In the genomic region with DNA sequence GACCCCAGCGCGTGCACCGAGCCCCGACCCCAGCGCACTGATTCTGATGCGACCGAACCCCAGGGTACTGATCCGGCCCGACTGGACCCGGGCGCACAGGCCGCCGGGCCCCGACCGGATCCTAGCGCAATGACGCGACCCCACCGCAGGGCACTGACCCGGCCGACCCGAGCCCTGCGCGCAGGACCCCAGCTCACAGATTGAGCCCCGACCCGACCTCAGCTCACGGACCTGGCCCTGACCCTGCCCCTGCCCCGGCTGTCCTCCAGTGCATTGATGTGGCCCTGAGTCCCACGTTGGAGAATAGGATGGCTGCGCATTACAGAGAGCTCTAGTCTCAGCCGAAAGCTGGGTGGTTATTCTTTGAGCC, we compare ENCODE assay signal across 8 cellular contexts. TPM values are rescaled to one million over a fixed set of nuclear protein-coding genes. Genes with fewer than 3 reads are reported as not detected.
DNase-seq lines count a peak whose midpoint lies in the region; ATAC-seq and TF ChIP-seq lines count a peak whose summit lies in the region.

No MANE protein-coding gene starts in this region.

- H3K9ac ChIP-seq in Karpas-422 (ENCODE audit: low read length): peak overlapping the region; percentile 91
- peak overlapping the region; percentile 96 for H3K9ac ChIP-seq in neuronal stem cell (ENCODE audit: low read depth, low read length, poor library complexity)

- peak overlapping the region; percentile 44 for H3K4me3 Mint-ChIP-seq in dendritic cell treated with granulocyte-macrophage colony-stimulating factor and Interleukin-4, amounts not matched to agents 40 ng/mL and 50 ng/mL, for 4 days

- BruUV-seq in A673 (replicated peaks; lab: Mats Ljungman, UMichigan): no TSS peak

- no peak overlapping the region for H2BK15ac ChIP-seq in neuronal stem cell (ENCODE audit: low read length)

- H3K23ac ChIP-seq in neuronal stem cell (ENCODE audit: low read depth, low read length, poor library complexity): peak overlapping the region; percentile 96

- no peak overlapping the region for H3K4ac ChIP-seq in neuronal stem cell (ENCODE audit: low read length)

- peaks cover 43% of the 10 kb centered on the region for H3K36me3 Mint-ChIP-seq in dendritic cell treated with granulocyte-macrophage colony-stimulating factor and Interleukin-4, amounts not matched to agents 40 ng/mL and 50 ng/mL, for 4 days (ENCODE audit: low read depth)

- H3K18ac ChIP-seq in neuronal stem cell (ENCODE audit: low read length): peak overlapping the region; percentile 94

- H3K14ac ChIP-seq in neuronal stem cell (ENCODE audit: low read length): no peak overlapping the region

- 0 out of 2 replicates have a peak, but pooled peaks cover 6% of the 10 kb centered on the region for H4K20me1 ChIP-seq in Karpas-422 (ENCODE audit: insufficient read depth, low read depth, low read length)

- no peak overlapping the region for H3K27ac Mint-ChIP-seq in dendritic cell treated with granulocyte-macrophage colony-stimulating factor and Interleukin-4, amounts not matched to agents 40 ng/mL and 50 ng/mL, for 4 days

- H2BK12ac ChIP-seq in neuronal stem cell (ENCODE audit: low read length): no peak overlapping the region

- H2BK5ac ChIP-seq in neuronal stem cell (ENCODE audit: low read length): peak overlapping the region; percentile 71

- H4K91ac ChIP-seq in neuronal stem cell (ENCODE audit: low read depth, low read length, poor library complexity): no peak overlapping the region

- no CpG with 5 or more reads among the region's 31 CpGs for WGBS in neuronal stem cell (ENCODE audit: extremely low coverage in 2 of 2, insufficient read length in 2 of 2, insufficient replicate concordance in 1 of 2), 2 donors

- H3K9me3 ChIP-seq in A673 (ENCODE audit: low read depth, low read length, poor library complexity, severe bottlenecking) (no peaks in the 10 kb centered on the region), Karpas-422 (ENCODE audit: low read length) (no peaks in the 10 kb centered on the region), neuronal stem cell (replicated peaks in 1 of 2; ENCODE audit: control insufficient read depth in 2 of 2, insufficient read depth in 1 of 2, low read depth in 1 of 2, low read length in 2 of 2) (no peaks in the 10 kb centered on the region)

- CTCF ChIA-PET in A673 (lab: Charles Lee): no interaction called here

- DNase-seq in A673 (ENCODE audit: low spot score) (no peak), Karpas-422 (peak; percentile 52), neuronal stem cell (ENCODE audit: low spot score) (no peak), NCI-H2029 treated with DMSO at 0.1 percent for 48 hours (lab: John Stamatoyannopoulos, UW) (no peak), KBM-7 (no peak), AML-193 (lab: John Stamatoyannopoulos, UW) (no peak)

- in situ Hi-C loops in KBM-7 (cut with MboI; ENCODE audit: low pct_unique_long_range_greater_than_20kb, low sequenced_read_pairs): no loop called here

- H2AFZ ChIP-seq in Karpas-422 (ENCODE audit: low read length) (peak overlapping the region; percentile 26; the same call in 1 of the 2 replicates), neuronal stem cell (ENCODE audit: low read length) (peak overlapping the region; percentile 96)

- H3K27me3 ChIP-seq in A673 (replicated peaks; ENCODE audit: insufficient read depth, low read depth, low read length, poor library complexity) (no peaks in the 10 kb centered on the region), Karpas-422 (ENCODE audit: low read length) (no peaks in the 10 kb centered on the region), neuronal stem cell (ENCODE audit: control insufficient read depth in 3 of 3, insufficient read depth in 3 of 3, low read depth in 1 of 3, low read length in 3 of 3) (no peaks in the 10 kb centered on the region)

- H4K8ac ChIP-seq in neuronal stem cell (ENCODE audit: low read depth, low read length): no peak overlapping the region

- peak overlapping the region; percentile 22 for H2AK5ac ChIP-seq in neuronal stem cell (ENCODE audit: low read depth, low read length)

- H2BK120ac ChIP-seq in neuronal stem cell (ENCODE audit: low read depth, low read length): no peak overlapping the region

- POLR2A ChIA-PET in A673 (lab: Charles Lee; ENCODE audit: low non-redundant PET): no interaction called here

- intact Hi-C loops in A673 (cut with micrococcal nuclease; ENCODE audit: unreplicated experiment): no loop called here
- intact Hi-C loops in dendritic cell treated with granulocyte-macrophage colony-stimulating factor and Interleukin-4, amounts not matched to agents 40 ng/mL and 50 ng/mL, for 4 days (cut with micrococcal nuclease): loop anchor here (5.0 kb wide), 2 partner anchors 226 to 621 kb away; a partner anchor contains a TSS

- peak overlapping the region; percentile 92 for H3K4me2 ChIP-seq in Karpas-422 (ENCODE audit: low read depth, low read length, poor library complexity, severe bottlenecking)
- H3K4me2 ChIP-seq in neuronal stem cell (ENCODE audit: insufficient read depth, low read length, poor library complexity, severe bottlenecking): peak overlapping the region; percentile 93

- peaks cover 20% of the 10 kb centered on the region for H3K79me1 ChIP-seq in neuronal stem cell (ENCODE audit: low read depth, low read length)

- H3K4me3 ChIP-seq in A673 (ENCODE audit: low read depth, low read length, poor library complexity, severe bottlenecking) (peak overlapping the region; percentile 87), Karpas-422 (ENCODE audit: low read length) (peak overlapping the region; percentile 99), neuronal stem cell (ENCODE audit: low read length in 2 of 2) (peak overlapping the region; percentile 76 to 86)

- peaks cover 86% of the 10 kb centered on the region for H3K79me2 ChIP-seq in Karpas-422 (ENCODE audit: low read length)

- no peak for TF ChIP-seq CTCF in A673 (conservative IDR thresholded peaks at IDR 0.05; ENCODE audit: low read depth, low read length)

- no peaks in the 10 kb centered on the region for H3K4me1 ChIP-seq in A673 (ENCODE audit: insufficient read depth, low read length, poor library complexity, severe bottlenecking)
- H3K4me1 ChIP-seq in Karpas-422 (ENCODE audit: low read length): peaks cover 24% of the 10 kb centered on the region
- peaks cover 11 to 15% of the 10 kb centered on the region in 2 donors for H3K4me1 ChIP-seq in neuronal stem cell (ENCODE audit: control insufficient read depth in 2 of 2, insufficient read depth in 1 of 2, low read depth in 1 of 2, low read length in 2 of 2)

- H3K4me1 Mint-ChIP-seq in dendritic cell treated with granulocyte-macrophage colony-stimulating factor and Interleukin-4, amounts not matched to agents 40 ng/mL and 50 ng/mL, for 4 days (ENCODE audit: low read depth): peaks cover 17% of the 10 kb centered on the region

- H3K36me3 ChIP-seq in A673 (ENCODE audit: insufficient read depth, low read length, poor library complexity, severe bottlenecking) (peaks cover 56% of the 10 kb centered on the region), Karpas-422 (ENCODE audit: insufficient read depth, low read length) (peaks cover 45% of the 10 kb centered on the region), neuronal stem cell (replicated peaks in 1 of 2; ENCODE audit: control insufficient read depth in 2 of 2, insufficient read depth in 2 of 2, low read length in 2 of 2) (peaks cover 39 to 70% of the 10 kb centered on the region in 2 donors)

- no peaks in the 10 kb centered on the region for H3K9me2 ChIP-seq in Karpas-422 (replicated peaks; ENCODE audit: insufficient read depth, low read length)

- no peaks in the 10 kb centered on the region for H3K9me3 Mint-ChIP-seq in dendritic cell treated with granulocyte-macrophage colony-stimulating factor and Interleukin-4, amounts not matched to agents 40 ng/mL and 50 ng/mL, for 4 days

- H3K27ac ChIP-seq in A673 (ENCODE audit: low read depth, low read length, poor library complexity, severe bottlenecking): peak overlapping the region; percentile 98
- peak overlapping the region; percentile 15; the same call in 1 of the 2 replicates for H3K27ac ChIP-seq in Karpas-422 (ENCODE audit: low read length)
- H3K27ac ChIP-seq in neuronal stem cell (replicated peaks; ENCODE audit: low read length): no peak overlapping the region

- H3K27me3 Mint-ChIP-seq in dendritic cell treated with granulocyte-macrophage colony-stimulating factor and Interleukin-4, amounts not matched to agents 40 ng/mL and 50 ng/mL, for 4 days: no peaks in the 10 kb centered on the region

- ATAC-seq in GM19455 (IDR thresholded peaks at IDR 0.05; ENCODE audit: unreplicated experiment): peak; percentile 20

RNA-seq across cellular contexts. Expression of a gene that starts 0.4 kb away (rescaled TPM):
- total RNA-seq in A673 (2021): 64.6 and 69.1 TPM in 2 replicates
- 16.3 and 18.8 TPM in 2 replicates for total RNA-seq in Karpas-422 (2014; rRNA removed; shearing (Covaris generic); ENCODE audit: low replicate concordance)
- 24.6 TPM for polyA plus RNA-seq in neuronal stem cell (2013, experiment 1 of 2)
- 25.7 TPM for polyA plus RNA-seq in neuronal stem cell (2013, experiment 2 of 2)

RNA-seq across cellular contexts. Expression of a gene that starts 0.5 kb away (rescaled TPM):
- 73.7 and 76.5 TPM in 2 replicates for total RNA-seq in A673 (2021)
- total RNA-seq in Karpas-422 (2014; rRNA removed; shearing (Covaris generic); ENCODE audit: low replicate concordance): 25.7 and 42.0 TPM in 2 replicates
- polyA plus RNA-seq in neuronal stem cell (2013, experiment 1 of 2): 31.5 TPM
- 31.0 TPM for polyA plus RNA-seq in neuronal stem cell (2013, experiment 2 of 2)

RNA-seq across cellular contexts. Expression of a gene that starts 42.3 kb away (rescaled TPM):
- 45.5 and 47.3 TPM in 2 replicates for total RNA-seq in A673 (2021)
- total RNA-seq in Karpas-422 (2014; rRNA removed; shearing (Covaris generic); ENCODE audit: low replicate concordance): 10.8 and 15.7 TPM in 2 replicates
- 6.4 TPM for polyA plus RNA-seq in neuronal stem cell (2013, experiment 1 of 2)
- 6.7 TPM for polyA plus RNA-seq in neuronal stem cell (2013, experiment 2 of 2)
